In genomic region chr7:117505238-117505637, GRCh38 we compare ENCODE assay signal across 1 cellular context.
TF ChIP-seq lines count a peak whose summit lies in the region.

No MANE protein-coding gene starts in this region.

TF ChIP-seq in GM12878, 131 proteins besides CTCF, POLR2A, EP300 and RAD21:
- TF ChIP-seq USF1 (IDR thresholded peaks at IDR 0.05; ENCODE audit: borderline replicate concordance, extremely low read length, insufficient read depth, low read depth, low read length) (no peak), MTA3 (IDR thresholded peaks at IDR 0.05; ENCODE audit: borderline replicate concordance, low read length) (no peak), YY1 (IDR thresholded peaks at IDR 0.05; ENCODE audit: low read depth, low read length) (no peak), KLF5 (IDR thresholded peaks at IDR 0.05; ENCODE audit: partially characterized antibody) (no peak), ZNF207 (IDR thresholded peaks at IDR 0.05; ENCODE audit: borderline replicate concordance) (no peak), ZZZ3 (IDR thresholded peaks at IDR 0.05; ENCODE audit: control insufficient read depth, insufficient read length, low read depth) (no peak), HDGF (IDR thresholded peaks at IDR 0.05) (no peak), EGR1 (IDR thresholded peaks at IDR 0.05; ENCODE audit: borderline replicate concordance in 1 of 2, low read depth in 2 of 2, low read length in 2 of 2) (no peak)
